Comparison of ENCODE assay signal across 17 cellular contexts in genomic region chr17:66604381-66604780, GRCh38.
DNase-seq lines count a peak whose midpoint lies in the region; ATAC-seq and TF ChIP-seq lines count a peak whose summit lies in the region.
"Had no signal": no experiment of that assay in that cellular context is flagged by ENCODE, and none has a peak within 500 bp of the region (broad histone marks: within the 10 kb centered on the region; RNA-seq: fewer than 3 reads in every experiment).

No MANE protein-coding gene starts in this region.

- no peak overlapping the region for H3K4me3 ChIP-seq in right atrium auricular region
- H3K4me3 ChIP-seq in left ventricle myocardium inferior = no peak overlapping the region
- no peak overlapping the region for H3K4me3 ChIP-seq in PC-3 (ENCODE audit: low read length)
- H3K4me3 ChIP-seq: BLaER1 treated with 17β-estradiol and CSF1 and Interleukin-3, amounts not matched to agents 10 nM and 100 nM had no signal

- BruUV-seq in PC-3 (replicated peaks; lab: Mats Ljungman, UMichigan) = no TSS peak

- no peak overlapping the region for H2AFZ ChIP-seq in PC-3 (ENCODE audit: low read length)

- H3K36me3 ChIP-seq in right atrium auricular region = no peaks in the 10 kb centered on the region
- no peaks in the 10 kb centered on the region for H3K36me3 ChIP-seq in left ventricle myocardium inferior
- 0 out of 2 replicates have a peak, but pooled peaks cover 2% of the 10 kb centered on the region for H3K36me3 ChIP-seq in PC-3 (ENCODE audit: low read depth, low read length)

- no peak overlapping the region for H3K27ac ChIP-seq in right atrium auricular region
- H3K27ac ChIP-seq in left ventricle myocardium inferior (replicated peaks) = no peak overlapping the region
- peak overlapping the region; percentile 42 for H3K27ac ChIP-seq in cingulate gyrus (ENCODE audit: low read depth, low read length)
- H3K27ac ChIP-seq in PC-3 (ENCODE audit: low read length) = no peak overlapping the region
- H3K27ac ChIP-seq: BLaER1 treated with 17β-estradiol and CSF1 and Interleukin-3, amounts not matched to agents 10 nM and 100 nM had no signal

- ATAC-seq in PC-3 = no peak

- H3K27me3 ChIP-seq in right atrium auricular region (no peaks in the 10 kb centered on the region), left ventricle myocardium inferior (ENCODE audit: low read depth) (no peaks in the 10 kb centered on the region), PC-3 (ENCODE audit: low read length) (no peaks in the 10 kb centered on the region)
- H3K27me3 ChIP-seq: BLaER1 treated with 17β-estradiol and CSF1 and Interleukin-3, amounts not matched to agents 10 nM and 100 nM had no signal

- no peak overlapping the region for H3K9ac ChIP-seq in PC-3 (ENCODE audit: low read length)
- H3K9ac ChIP-seq: BLaER1 treated with 17β-estradiol and CSF1 and Interleukin-3, amounts not matched to agents 10 nM and 100 nM had no signal

- CTCF ChIA-PET in PC-3 (lab: Charles Lee) = no interaction called here

- H3K4me2 ChIP-seq in PC-3 (ENCODE audit: low read length) = no peak overlapping the region
- H3K4me2 ChIP-seq: BLaER1 treated with 17β-estradiol and CSF1 and Interleukin-3, amounts not matched to agents 10 nM and 100 nM had no signal

- H3K79me2 ChIP-seq in PC-3 (ENCODE audit: low read length) = no peaks in the 10 kb centered on the region

- no peaks in the 10 kb centered on the region for H3K9me3 ChIP-seq in right atrium auricular region
- H3K9me3 ChIP-seq in left ventricle myocardium inferior (replicated peaks) = no peaks in the 10 kb centered on the region
- no peaks in the 10 kb centered on the region for H3K9me3 ChIP-seq in PC-3 (ENCODE audit: low read length)

- POLR2A ChIA-PET in PC-3 (lab: Charles Lee; ENCODE audit: unreplicated experiment) = no interaction called here

- no peaks in the 10 kb centered on the region for H4K20me1 ChIP-seq in PC-3 (ENCODE audit: low read length)

- intact Hi-C loops in left ventricle myocardium inferior (cut with micrococcal nuclease) (no loop called here), PC-3 (cut with micrococcal nuclease) (no loop called here)

- H3K4me1 ChIP-seq in right atrium auricular region (no peaks in the 10 kb centered on the region), left ventricle myocardium inferior (peaks cover 12% of the 10 kb centered on the region), PC-3 (ENCODE audit: insufficient read depth, low read length) (no peaks in the 10 kb centered on the region)

- TF ChIP-seq CTCF in right atrium auricular region (IDR thresholded peaks at IDR 0.05) = no peak
- TF ChIP-seq CTCF in left ventricle myocardium inferior (IDR thresholded peaks at IDR 0.05; ENCODE audit: borderline replicate concordance) = no peak
- no peak for TF ChIP-seq CTCF in PC-3 (conservative IDR thresholded peaks at IDR 0.05; ENCODE audit: low read depth, low read length)

- H3K9me2 ChIP-seq in PC-3 (replicated peaks; ENCODE audit: low read length) = no peaks in the 10 kb centered on the region

- DNase-seq in right atrium auricular region (ENCODE audit: low spot score) (peak; percentile 2), left ventricle myocardium inferior (no peak), midbrain (lab: John Stamatoyannopoulos, UW) (peak; percentile 31), AML-193 (lab: John Stamatoyannopoulos, UW) (no peak), PC-3 (no peak), DMS114 treated with DMSO at 0.1 percent for 48 hours (lab: John Stamatoyannopoulos, UW; ENCODE audit: unreplicated experiment) (no peak)
- no peak for DNase-seq in activated CD4-positive, CD25-positive, alpha-beta regulatory T cell treated with anti-CD3 and anti-CD28 coated beads, Interleukin-2, amount 50 U/mL, for 72 hours
- DNase-seq: CD8-positive, alpha-beta memory T cell; DMS79; KBM-7; NCI-H1105; NCI-H1694; NCI-H2081 treated with DMSO at 0.1 percent for 48 hours; RPMI8226; SIG-M5 had no signal

- no peaks in the 10 kb centered on the region for H3F3A ChIP-seq in PC-3 (ENCODE audit: low read length, unreplicated experiment)

Comparison
In these comparisons a context has a peak if more than half of its experiments do, and no peak if none do; other contexts are left out.
1. DNase-seq: peak in right atrium auricular region (single experiment) and midbrain (single experiment); none in left ventricle myocardium inferior (single experiment), AML-193 (0 of 2), PC-3 (single experiment), activated CD4-positive, CD25-positive, alpha-beta regulatory T cell treated with anti-CD3 and anti-CD28 coated beads, Interleukin-2, amount 50 U/mL, for 72 hours (single experiment) and DMS114 treated with DMSO at 0.1 percent for 48 hours (single experiment).